Comparison of ENCODE assay signal across 9 cellular contexts in genomic region chr4:95129708-95130343, GRCh38.
DNase-seq lines count a peak whose midpoint lies in the region; ATAC-seq and TF ChIP-seq lines count a peak whose summit lies in the region.
"Had no signal": no experiment of that assay in that cellular context is flagged by ENCODE, and none has a peak within 500 bp of the region (broad histone marks: within the 10 kb centered on the region; RNA-seq: fewer than 3 reads in every experiment).

No MANE protein-coding gene starts in this region.

- no peak for TF ChIP-seq CTCF in thoracic aorta (IDR thresholded peaks at IDR 0.05)

- no peaks in the 10 kb centered on the region for H3K9me3 ChIP-seq in thoracic aorta

- peak overlapping the region; percentile 58 for H3K4me3 ChIP-seq in thoracic aorta

- intact Hi-C loops in left cardiac atrium (cut with DNase I), result loop anchor here in 1 of 2 donors (10.0 kb wide), 1 partner anchor 515 kb away; no protein-coding TSS in a partner anchor

- peaks cover 9 to 34% of the 10 kb centered on the region in 2 donors for H3K4me1 ChIP-seq in thoracic aorta (ENCODE audit: control insufficient read depth in 1 of 2, low read depth in 2 of 2)

- peaks cover 4% of the 10 kb centered on the region for H3K36me3 ChIP-seq in thoracic aorta

- ATAC-seq in left cardiac atrium (peak; percentile 78 to 98), thoracic aorta (ENCODE audit: insufficient number of reproducible peaks, low FRiP score, low read depth) (peak; percentile 92), GM19467 (IDR thresholded peaks at IDR 0.05; ENCODE audit: unreplicated experiment) (no peak)

- H3K27me3 ChIP-seq in thoracic aorta (replicated peaks; ENCODE audit: insufficient read depth), result no peaks in the 10 kb centered on the region

- peak overlapping the region; percentile 65 to 71 for H3K27ac ChIP-seq in thoracic aorta

- DNase-seq in NOMO-1 treated with DMSO at 0.1 percent for 48 hours (lab: John Stamatoyannopoulos, UW; ENCODE audit: unreplicated experiment) (peak; percentile 21), NOMO-1 treated with dmso at 0.1 percent for 144 hours (lab: John Stamatoyannopoulos, UW; ENCODE audit: unreplicated experiment) (no peak), SKM-1 treated with dmso at 0.1 percent for 144 hours (lab: John Stamatoyannopoulos, UW; ENCODE audit: unreplicated experiment) (peak; percentile 70), left cardiac atrium (no peak), thoracic aorta (ENCODE audit: low spot score) (peak; percentile 47), SW480 (ENCODE audit: low spot score) (no peak), SHP77 (lab: John Stamatoyannopoulos, UW) (no peak)
- DNase-seq: C1 segment of cervical spinal cord had no signal

Comparison
In these comparisons a context has a peak if more than half of its experiments do, and no peak if none do; other contexts are left out.
1. DNase-seq: peak in NOMO-1 treated with DMSO at 0.1 percent for 48 hours (single experiment), SKM-1 treated with dmso at 0.1 percent for 144 hours (single experiment) and thoracic aorta (single experiment); none in NOMO-1 treated with dmso at 0.1 percent for 144 hours (single experiment), left cardiac atrium (single experiment), SW480 (single experiment) and SHP77 (0 of 2).